24 cellular contexts compared by ENCODE assay signal in the genomic region with DNA sequence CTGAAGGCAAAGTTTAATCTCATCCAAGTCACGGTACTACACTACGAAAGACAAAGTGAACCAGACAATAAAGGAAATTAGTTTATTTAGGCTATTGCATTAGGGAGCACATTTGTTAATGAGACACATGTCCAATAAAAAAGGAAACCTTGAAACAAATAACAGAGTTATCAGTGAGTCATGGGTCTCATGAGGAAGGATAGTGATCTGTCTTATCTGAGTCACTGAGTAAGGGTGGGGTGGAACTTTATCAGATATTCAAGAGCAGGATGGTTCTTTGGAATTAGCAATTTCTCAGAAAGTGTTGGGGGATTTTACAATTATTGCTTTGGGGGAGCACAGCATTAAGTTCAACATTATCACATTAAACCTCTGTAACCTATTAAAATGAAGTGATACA.
DNase-seq lines count a peak whose midpoint lies in the region; ATAC-seq, FAIRE-seq and TF ChIP-seq lines count a peak whose summit lies in the region.
"Had no signal": no experiment of that assay in that cellular context is flagged by ENCODE, and none has a peak within 500 bp of the region (broad histone marks: within the 10 kb centered on the region; RNA-seq: fewer than 3 reads in every experiment).

No MANE protein-coding gene starts in this region.

- H3K4me1 Mint-ChIP-seq in astrocyte (ENCODE audit: low read depth, unreplicated experiment), result peaks cover 1% of the 10 kb centered on the region
- H3K4me1 Mint-ChIP-seq in stimulated activated effector memory CD8-positive, alpha-beta T cell treated with anti-CD3 and anti-CD28 coated beads, Interleukin-12 subunit alpha, Interleukin-12 subunit beta, amount 100 ng/mL, for 72 hours, result no peaks in the 10 kb centered on the region
- H3K4me1 Mint-ChIP-seq: CD4-positive, alpha-beta memory T cell; GM23338; T-cell had no signal

- H3K9me3 ChIP-seq in astrocyte (ENCODE audit: insufficient read depth, low read depth, low read length), result no peaks in the 10 kb centered on the region
- H3K9me3 ChIP-seq in hepatocyte (ENCODE audit: low read depth), result no peaks in the 10 kb centered on the region
- H3K9me3 ChIP-seq: BLaER1 treated with 17β-estradiol and CSF1 and Interleukin-3, amounts not matched to agents 10 nM and 100 nM; HAP-1; MG63; Peyer's patch; SJCRH30 had no signal

- no peak for ATAC-seq in HG03521 (IDR thresholded peaks at IDR 0.05; ENCODE audit: unreplicated experiment)
- ATAC-seq in GM18511 (IDR thresholded peaks at IDR 0.05; ENCODE audit: unreplicated experiment), result no peak
- ATAC-seq in HG03135 (IDR thresholded peaks at IDR 0.05; ENCODE audit: unreplicated experiment), result no peak
- no peak for ATAC-seq in stimulated activated effector memory CD8-positive, alpha-beta T cell treated with anti-CD3 and anti-CD28 coated beads, Interleukin-12 subunit alpha, Interleukin-12 subunit beta, amount 100 ng/mL, for 72 hours
- ATAC-seq: GM23338, T-cell had no signal

- WGBS in hepatocyte (ENCODE audit: low lambda C conversion rate, missing lambda C conversion rate), result 54% methylated on average over 2 of the region's 2 CpGs

- H3K4me1 ChIP-seq in astrocyte (ENCODE audit: insufficient read depth, low read length) (no peaks in the 10 kb centered on the region), hepatocyte (ENCODE audit: insufficient read depth) (peaks cover 4% of the 10 kb centered on the region)
- H3K4me1 ChIP-seq: BLaER1 treated with 17β-estradiol and CSF1 and Interleukin-3, amounts not matched to agents 10 nM and 100 nM; HAP-1; Peyer's patch; SJCRH30 had no signal

- no peaks in the 10 kb centered on the region for H3K36me3 Mint-ChIP-seq in astrocyte (ENCODE audit: low read depth, unreplicated experiment)
- H3K36me3 Mint-ChIP-seq in stimulated activated effector memory CD8-positive, alpha-beta T cell treated with anti-CD3 and anti-CD28 coated beads, Interleukin-12 subunit alpha, Interleukin-12 subunit beta, amount 100 ng/mL, for 72 hours, result no peaks in the 10 kb centered on the region
- H3K36me3 Mint-ChIP-seq: CD4-positive, alpha-beta memory T cell; T-cell had no signal

- no peak overlapping the region for H3K27ac Mint-ChIP-seq in astrocyte (ENCODE audit: unreplicated experiment)
- no peak overlapping the region for H3K27ac Mint-ChIP-seq in stimulated activated effector memory CD8-positive, alpha-beta T cell treated with anti-CD3 and anti-CD28 coated beads, Interleukin-12 subunit alpha, Interleukin-12 subunit beta, amount 100 ng/mL, for 72 hours
- H3K27ac Mint-ChIP-seq: CD4-positive, alpha-beta memory T cell; GM23338; T-cell had no signal

- no peaks in the 10 kb centered on the region for H3K27me3 Mint-ChIP-seq in astrocyte (ENCODE audit: low read depth, unreplicated experiment)
- H3K27me3 Mint-ChIP-seq: CD4-positive, alpha-beta memory T cell; T-cell had no signal

- no peaks in the 10 kb centered on the region for H3K27me3 ChIP-seq in astrocyte (ENCODE audit: insufficient read depth, low read length)
- no peaks in the 10 kb centered on the region for H3K27me3 ChIP-seq in hepatocyte
- H3K27me3 ChIP-seq: BLaER1 treated with 17β-estradiol and CSF1 and Interleukin-3, amounts not matched to agents 10 nM and 100 nM; MG63; Peyer's patch; SJCRH30 had no signal

- H3K79me2 ChIP-seq in astrocyte (ENCODE audit: insufficient read depth, low read length) (no peaks in the 10 kb centered on the region), hepatocyte (no peaks in the 10 kb centered on the region)

- no peak overlapping the region for H3K9ac ChIP-seq in astrocyte (ENCODE audit: low read length)
- H3K9ac ChIP-seq: BLaER1 treated with 17β-estradiol and CSF1 and Interleukin-3, amounts not matched to agents 10 nM and 100 nM had no signal

- H3K9me2 ChIP-seq in hepatocyte (replicated peaks; ENCODE audit: insufficient read depth), result no peaks in the 10 kb centered on the region

- H4K20me1 ChIP-seq in astrocyte (ENCODE audit: insufficient read depth, low read length), result no peaks in the 10 kb centered on the region
- no peaks in the 10 kb centered on the region for H4K20me1 ChIP-seq in hepatocyte (ENCODE audit: insufficient read depth, poor library complexity, severe bottlenecking)
- H4K20me1 ChIP-seq: BLaER1 treated with 17β-estradiol and CSF1 and Interleukin-3, amounts not matched to agents 10 nM and 100 nM had no signal

- H2AFZ ChIP-seq in astrocyte (ENCODE audit: low read depth, low read length) (no peak overlapping the region), hepatocyte (no peak overlapping the region)
- H2AFZ ChIP-seq: GM23338 had no signal

- no peaks in the 10 kb centered on the region for H3K36me3 ChIP-seq in astrocyte (ENCODE audit: insufficient read depth, low read length)
- H3K36me3 ChIP-seq in hepatocyte (replicated peaks; ENCODE audit: insufficient read depth, low read depth), result no peaks in the 10 kb centered on the region
- H3K36me3 ChIP-seq: BLaER1 treated with 17β-estradiol and CSF1 and Interleukin-3, amounts not matched to agents 10 nM and 100 nM; HAP-1; MG63; Peyer's patch; SJCRH30 had no signal

- H3K4me2 ChIP-seq in astrocyte (ENCODE audit: low read length) (no peak overlapping the region), hepatocyte (no peak overlapping the region)
- H3K4me2 ChIP-seq: BLaER1 treated with 17β-estradiol and CSF1 and Interleukin-3, amounts not matched to agents 10 nM and 100 nM; GM23338 had no signal

- no peak overlapping the region for H3K4me3 Mint-ChIP-seq in astrocyte (ENCODE audit: unreplicated experiment)
- no peak overlapping the region for H3K4me3 Mint-ChIP-seq in stimulated activated effector memory CD8-positive, alpha-beta T cell treated with anti-CD3 and anti-CD28 coated beads, Interleukin-12 subunit alpha, Interleukin-12 subunit beta, amount 100 ng/mL, for 72 hours
- H3K4me3 Mint-ChIP-seq: CD4-positive, alpha-beta memory T cell; GM23338; T-cell had no signal

- H3K4me3 ChIP-seq in astrocyte (ENCODE audit: insufficient read depth, low read depth, low read length), result no peak overlapping the region
- no peak overlapping the region for H3K4me3 ChIP-seq in hepatocyte
- H3K4me3 ChIP-seq: BLaER1 treated with 17β-estradiol and CSF1 and Interleukin-3, amounts not matched to agents 10 nM and 100 nM; GM23338; HAP-1; MG63; Peyer's patch; SJCRH30 had no signal

- TF ChIP-seq CTCF in astrocyte (IDR thresholded peaks at IDR 0.05; ENCODE audit: insufficient read depth, low read depth, low read length) (no peak), hepatocyte (IDR thresholded peaks at IDR 0.05; ENCODE audit: poor library complexity) (no peak)

- H3K9me3 Mint-ChIP-seq in astrocyte (ENCODE audit: unreplicated experiment), result no peaks in the 10 kb centered on the region
- H3K9me3 Mint-ChIP-seq in stimulated activated effector memory CD8-positive, alpha-beta T cell treated with anti-CD3 and anti-CD28 coated beads, Interleukin-12 subunit alpha, Interleukin-12 subunit beta, amount 100 ng/mL, for 72 hours, result no peaks in the 10 kb centered on the region
- H3K9me3 Mint-ChIP-seq: GM23338 had no signal

- H3K27ac ChIP-seq in astrocyte (ENCODE audit: low read depth, low read length), result no peak overlapping the region
- H3K27ac ChIP-seq in hepatocyte, result peak overlapping the region; percentile 69
- H3K27ac ChIP-seq: BLaER1 treated with 17β-estradiol and CSF1 and Interleukin-3, amounts not matched to agents 10 nM and 100 nM; Peyer's patch; SJCRH30 had no signal

- DNase-seq in HPDE6-E6E7 (ENCODE audit: extremely low spot score), result peak; percentile 2
- no peak for DNase-seq in astrocyte (ENCODE audit: low read depth)
- no peak for DNase-seq in hepatocyte (ENCODE audit: low spot score)
- DNase-seq in stimulated activated effector memory CD8-positive, alpha-beta T cell treated with anti-CD3 and anti-CD28 coated beads, Interleukin-12 subunit alpha, Interleukin-12 subunit beta, amount 100 ng/mL, for 72 hours (ENCODE audit: low spot score in 2 of 2), result no peak
- DNase-seq: ACHN; CD4-positive, alpha-beta memory T cell; Kasumi-1; MG63; NCI-H1417 treated with DMSO at 0.1 percent for 48 hours; NCI-H187; NCI-H2107; NCI-H510A; NCI-H748 treated with DMSO at 0.1 percent for 48 hours; Peyer's patch; SJCRH30; T-cell had no signal

- peak; percentile 17 for FAIRE-seq in astrocyte (lab: Jason Lieb, UNC)
- FAIRE-seq: G401.6, GM12892 had no signal
